ENCODE assay signal across 1 cellular context in the genomic region with DNA sequence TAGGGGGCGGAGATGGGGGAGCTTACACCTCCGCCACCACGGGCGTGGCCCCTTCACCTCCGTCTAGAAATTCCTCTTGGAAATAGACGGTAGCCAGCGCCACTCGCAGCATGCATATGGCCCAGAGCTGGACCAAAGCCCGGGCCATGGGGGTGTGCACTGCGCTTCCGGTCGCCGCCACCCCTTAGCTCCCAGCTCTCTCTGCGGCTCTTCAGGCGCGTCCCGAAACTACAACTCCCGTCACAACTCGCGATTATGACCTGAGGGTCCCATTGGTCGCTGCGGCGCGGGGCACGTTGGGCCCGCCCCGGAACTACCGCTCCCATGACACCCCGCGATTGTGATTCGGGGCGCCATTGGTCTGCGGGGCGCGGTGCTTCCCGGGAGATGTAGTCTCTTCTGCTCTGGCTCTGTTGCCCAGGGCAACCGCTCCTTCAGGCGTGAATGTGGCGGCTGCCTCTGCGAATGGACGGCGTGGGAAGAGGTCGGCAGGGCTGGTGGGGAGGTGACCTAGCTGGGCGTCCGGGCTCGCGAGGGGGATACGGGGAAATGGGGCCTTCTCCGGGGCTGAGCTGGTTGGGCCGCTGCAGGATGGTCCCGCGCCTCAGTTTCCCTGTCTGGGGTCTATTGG.
A peak's percentile ranks its signal among the peaks of the same experiment; 100 is the strongest.
TF ChIP-seq lines count a peak whose summit lies in the region.

A gene (plus strand): TSS at position 413 of the 631 bp plus-strand sequence. CDS start 4,399 bp downstream, outside the sequence.
A gene with protein sequence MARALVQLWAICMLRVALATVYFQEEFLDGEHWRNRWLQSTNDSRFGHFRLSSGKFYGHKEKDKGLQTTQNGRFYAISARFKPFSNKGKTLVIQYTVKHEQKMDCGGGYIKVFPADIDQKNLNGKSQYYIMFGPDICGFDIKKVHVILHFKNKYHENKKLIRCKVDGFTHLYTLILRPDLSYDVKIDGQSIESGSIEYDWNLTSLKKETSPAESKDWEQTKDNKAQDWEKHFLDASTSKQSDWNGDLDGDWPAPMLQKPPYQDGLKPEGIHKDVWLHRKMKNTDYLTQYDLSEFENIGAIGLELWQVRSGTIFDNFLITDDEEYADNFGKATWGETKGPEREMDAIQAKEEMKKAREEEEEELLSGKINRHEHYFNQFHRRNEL (minus strand): TSS at position 186 of the 631 bp plus-strand sequence. CDS start 38 bp downstream, at position 148.

TF ChIP-seq in liver, 16 proteins besides CTCF, POLR2A, EP300 and RAD21 (continued from another document):
- TF ChIP-seq SP1 (IDR thresholded peaks at IDR 0.05), result peak; percentile 84
- TF ChIP-seq, protein P1, sequence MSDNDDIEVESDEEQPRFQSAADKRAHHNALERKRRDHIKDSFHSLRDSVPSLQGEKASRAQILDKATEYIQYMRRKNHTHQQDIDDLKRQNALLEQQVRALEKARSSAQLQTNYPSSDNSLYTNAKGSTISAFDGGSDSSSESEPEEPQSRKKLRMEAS (IDR thresholded peaks at IDR 0.05), result peak; percentile 86
